ENCODE assay signal across 34 cellular contexts in genomic region chr1:171158089-171158488, GRCh38. TPM values are rescaled to one million over a fixed set of nuclear protein-coding genes. Genes with fewer than 3 reads are reported as not detected.
"Had no signal": no experiment of that assay in that cellular context is flagged by ENCODE, and none has a peak within 500 bp of the region (broad histone marks: within the 10 kb centered on the region; RNA-seq: fewer than 3 reads in every experiment).

No MANE protein-coding gene starts in this region.

- ATAC-seq: activated CD4-positive, alpha-beta T cell treated with anti-CD3 and anti-CD28 coated beads for 36 hours; activated CD8-positive, alpha-beta memory T cell treated with anti-CD3 and anti-CD28 coated beads, Interleukin-2, amount 10 ng/mL, durations not matched to agents 7 days and 5 days; activated CD8-positive, alpha-beta T cell treated with anti-CD3 and anti-CD28 coated beads, Interleukin-2, amount 10 ng/mL, durations not matched to agents 7 days and 5 days; activated naive CD4-positive, alpha-beta T cell treated with anti-CD3 and anti-CD28 coated beads, Interleukin-2, amount 50 U/mL, for 72 hours; body of pancreas; lower lobe of right lung; mucosa of descending colon; natural killer cell treated with Interleukin-12 subunit alpha and Interleukin-12 subunit beta and Interleukin-15 and Interleukin-18, amount 100 ng/mL, for 72 hours; stimulated activated naive B cell treated with anti-CD40 and anti-IgM and Interleukin-4, amounts not matched to agents 10 μg/mL and 1 μg/mL and 100 μg/mL, for 72 hours had no signal

- H3K4me3 ChIP-seq: body of pancreas, coronary artery, dorsolateral prefrontal cortex, lower lobe of right lung, mucosa of descending colon, sigmoid colon, stomach, thyroid gland, upper lobe of left lung had no signal

- H3K27me3 ChIP-seq: body of pancreas, dorsolateral prefrontal cortex, neutrophil, sigmoid colon, stomach, thyroid gland, upper lobe of left lung had no signal

- H3K4me3 Mint-ChIP-seq: activated CD4-positive, alpha-beta T cell treated with anti-CD3 and anti-CD28 coated beads for 36 hours; activated CD8-positive, alpha-beta memory T cell treated with anti-CD3 and anti-CD28 coated beads, Interleukin-2, amount 10 ng/mL, durations not matched to agents 7 days and 5 days; activated CD8-positive, alpha-beta T cell treated with anti-CD3 and anti-CD28 coated beads, Interleukin-2, amount 10 ng/mL, durations not matched to agents 7 days and 5 days; immature natural killer cell; natural killer cell treated with Interleukin-12 subunit alpha and Interleukin-12 subunit beta and Interleukin-15 and Interleukin-18, amount 100 ng/mL, for 72 hours; stimulated activated naive B cell treated with anti-CD40 and anti-IgM and Interleukin-4, amounts not matched to agents 10 μg/mL and 1 μg/mL and 100 μg/mL, for 72 hours; T-helper 2 cell treated with Interferon-gamma antibody and Interleukin-4, amounts not matched to agents 5 μg/mL and 100 μg/mL, for 36 hours had no signal

- H3K9me3 ChIP-seq: body of pancreas, lower lobe of right lung, mucosa of descending colon, neutrophil, sigmoid colon, stomach, thyroid gland, upper lobe of left lung had no signal

- H3K36me3 Mint-ChIP-seq: activated CD8-positive, alpha-beta memory T cell treated with anti-CD3 and anti-CD28 coated beads, Interleukin-2, amount 10 ng/mL, durations not matched to agents 7 days and 5 days; activated naive CD4-positive, alpha-beta T cell treated with anti-CD3 and anti-CD28 coated beads, Interleukin-2, amount 50 U/mL, for 72 hours; immature natural killer cell; natural killer cell treated with Interleukin-12 subunit alpha and Interleukin-12 subunit beta and Interleukin-15 and Interleukin-18, amount 100 ng/mL, for 72 hours; stimulated activated naive B cell treated with anti-CD40 and anti-IgM and Interleukin-4, amounts not matched to agents 10 μg/mL and 1 μg/mL and 100 μg/mL, for 72 hours had no signal

- H3K27ac ChIP-seq: coronary artery, dorsolateral prefrontal cortex, lower lobe of right lung, neutrophil, sigmoid colon, stomach, thyroid gland had no signal

- DNase-seq: activated CD4-positive, alpha-beta T cell treated with anti-CD3 and anti-CD28 coated beads for 36 hours; activated CD4-positive, CD25-positive, alpha-beta regulatory T cell; activated CD8-positive, alpha-beta memory T cell treated with anti-CD3 and anti-CD28 coated beads, Interleukin-2, amount 10 ng/mL, durations not matched to agents 7 days and 5 days; activated CD8-positive, alpha-beta T cell treated with anti-CD3 and anti-CD28 coated beads, Interleukin-2, amount 10 ng/mL, durations not matched to agents 7 days and 5 days; activated naive CD4-positive, alpha-beta T cell; activated T-cell treated with anti-CD3 and anti-CD28 coated beads, Interleukin-2, amount 50 U/mL, for 48 hours; anterior cingulate cortex; body of pancreas; cerebellar nuclear complex; dorsolateral prefrontal cortex; effector memory CD4-positive, alpha-beta T cell; hippocampal formation; immature natural killer cell; kidney; lower lobe of right lung; mesenchymal stem cell; mucosa of descending colon; retina; sigmoid colon; small intestine; stimulated activated CD4-positive, alpha-beta T cell treated with anti-CD3 and anti-CD28 coated beads, Interleukin-1b, Interleukin-23, amount 100 ng/mL, for 48 hours; stimulated activated naive B cell treated with anti-CD40 and anti-IgM and Interleukin-4, amounts not matched to agents 10 μg/mL and 1 μg/mL and 100 μg/mL, for 72 hours; stomach; T-helper 1 cell; thyroid gland; upper lobe of left lung had no signal

- H3K27ac Mint-ChIP-seq: activated CD4-positive, alpha-beta T cell treated with anti-CD3 and anti-CD28 coated beads for 36 hours; activated CD8-positive, alpha-beta memory T cell treated with anti-CD3 and anti-CD28 coated beads, Interleukin-2, amount 10 ng/mL, durations not matched to agents 7 days and 5 days; activated CD8-positive, alpha-beta T cell treated with anti-CD3 and anti-CD28 coated beads, Interleukin-2, amount 10 ng/mL, durations not matched to agents 7 days and 5 days; activated naive CD4-positive, alpha-beta T cell treated with anti-CD3 and anti-CD28 coated beads, Interleukin-2, amount 50 U/mL, for 72 hours; activated T-helper 2 cell treated with anti-CD3 and anti-CD28 coated beads, Interferon-gamma antibody, Interleukin-2, Interleukin-4, amounts not matched to agents 10 μg/mL and 5 μg/mL and 100 μg/mL, durations not matched to agents 14 hours and 24 hours and 36 hours; immature natural killer cell; natural killer cell treated with Interleukin-12 subunit alpha and Interleukin-12 subunit beta and Interleukin-15 and Interleukin-18, amount 100 ng/mL, for 72 hours; stimulated activated naive B cell treated with anti-CD40 and anti-IgM and Interleukin-4, amounts not matched to agents 10 μg/mL and 1 μg/mL and 100 μg/mL, for 72 hours; T-helper 2 cell treated with Interferon-gamma antibody and Interleukin-4, amounts not matched to agents 5 μg/mL and 100 μg/mL, for 36 hours had no signal

- H3K36me3 ChIP-seq: lower lobe of right lung, neutrophil, sigmoid colon, stomach, thyroid gland, upper lobe of left lung had no signal

- H3K27me3 Mint-ChIP-seq: activated CD8-positive, alpha-beta memory T cell treated with anti-CD3 and anti-CD28 coated beads, Interleukin-2, amount 10 ng/mL, durations not matched to agents 7 days and 5 days; stimulated activated naive B cell treated with anti-CD40 and anti-IgM and Interleukin-4, amounts not matched to agents 10 μg/mL and 1 μg/mL and 100 μg/mL, for 72 hours had no signal

- H3K9me3 Mint-ChIP-seq: activated T-helper 2 cell treated with anti-CD3 and anti-CD28 coated beads, Interferon-gamma antibody, Interleukin-2, Interleukin-4, amounts not matched to agents 10 μg/mL and 5 μg/mL and 100 μg/mL, durations not matched to agents 14 hours and 24 hours and 36 hours; stimulated activated naive B cell treated with anti-CD40 and anti-IgM and Interleukin-4, amounts not matched to agents 10 μg/mL and 1 μg/mL and 100 μg/mL, for 72 hours; T-helper 2 cell treated with Interferon-gamma antibody and Interleukin-4, amounts not matched to agents 5 μg/mL and 100 μg/mL, for 36 hours had no signal

- H3K4me1 Mint-ChIP-seq: activated CD4-positive, alpha-beta T cell treated with anti-CD3 and anti-CD28 coated beads for 36 hours; activated CD8-positive, alpha-beta memory T cell treated with anti-CD3 and anti-CD28 coated beads, Interleukin-2, amount 10 ng/mL, durations not matched to agents 7 days and 5 days; immature natural killer cell; stimulated activated naive B cell treated with anti-CD40 and anti-IgM and Interleukin-4, amounts not matched to agents 10 μg/mL and 1 μg/mL and 100 μg/mL, for 72 hours had no signal

- H3K4me1 ChIP-seq: lower lobe of right lung, sigmoid colon, thyroid gland had no signal

RNA-seq across cellular contexts. Expression of gene FMO2, which starts 27.0 kb away (rescaled TPM):
- total RNA-seq: activated CD4-positive, alpha-beta T cell treated with anti-CD3 and anti-CD28 coated beads for 36 hours; activated CD8-positive, alpha-beta memory T cell treated with anti-CD3 and anti-CD28 coated beads, Interleukin-2, amount 10 ng/mL, durations not matched to agents 7 days and 5 days; activated CD8-positive, alpha-beta T cell treated with anti-CD3 and anti-CD28 coated beads, Interleukin-2, amount 10 ng/mL, durations not matched to agents 7 days and 5 days; activated naive CD4-positive, alpha-beta T cell treated with anti-CD3 and anti-CD28 coated beads, Interleukin-2, amount 50 U/mL, for 72 hours; activated T-helper 2 cell treated with anti-CD3 and anti-CD28 coated beads, Interferon-gamma antibody, Interleukin-2, Interleukin-4, amounts not matched to agents 10 μg/mL and 5 μg/mL and 100 μg/mL, durations not matched to agents 14 hours and 24 hours and 36 hours; epithelial cell of proximal tubule; myocyte; natural killer cell treated with Interleukin-12 subunit alpha and Interleukin-12 subunit beta and Interleukin-15 and Interleukin-18, amount 100 ng/mL, for 72 hours had no signal
- polyA plus RNA-seq: immature natural killer cell had no signal
